In the genomic region with DNA sequence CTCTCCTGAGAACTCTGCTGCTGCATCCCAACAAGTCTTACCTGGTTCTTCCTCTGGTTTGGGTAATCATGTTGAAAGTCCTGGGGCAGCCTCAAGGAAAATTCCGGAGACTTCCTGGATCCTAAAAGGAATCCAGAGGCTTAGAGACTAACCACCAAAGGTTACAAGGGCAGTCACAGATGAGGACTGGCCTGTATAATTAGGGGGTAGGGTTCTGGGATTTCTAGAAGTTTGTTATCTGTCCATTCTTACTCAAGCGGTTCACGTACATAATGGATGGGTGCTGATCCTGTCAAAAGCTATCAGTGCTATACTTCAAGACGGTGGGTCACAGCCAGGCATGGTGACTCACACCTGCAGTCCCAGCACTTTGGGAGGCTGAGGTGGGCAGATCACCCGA, we compare ENCODE assay signal across 32 cellular contexts. TPM values are rescaled to one million over a fixed set of nuclear protein-coding genes. Genes with fewer than 3 reads are reported as not detected.
"Had no signal": no experiment of that assay in that cellular context is flagged by ENCODE, and none has a peak within 500 bp of the region (broad histone marks: within the 10 kb centered on the region; RNA-seq: fewer than 3 reads in every experiment).

No MANE protein-coding gene starts in this region.

- H3K4me1 Mint-ChIP-seq: activated naive CD8-positive, alpha-beta T cell treated with anti-CD3 and anti-CD28 coated beads, Interleukin-2, amount 50 U/mL, for 24 hours; activated T-helper 17 cell treated with anti-CD3 and anti-CD28 coated beads, Interleukin-2, amount 50 U/mL, for 72 hours; brain had no signal

- H3K4me3 ChIP-seq: adrenal gland, ascending aorta, breast epithelium, cardiac muscle cell, colonic mucosa, esophagus squamous epithelium, gastroesophageal sphincter, heart right ventricle had no signal

- FAIRE-seq: endometrium, endothelial cell of umbilical vein had no signal

- DNase-seq: activated CD4-positive, alpha-beta T cell treated with anti-CD3 and anti-CD28 coated beads for 4 hours; activated CD4-positive, alpha-beta T cell treated with anti-CD3 and anti-CD28 coated beads, Interleukin-2, amount 50 U/mL, for 1 hour; activated CD4-positive, alpha-beta T cell treated with anti-CD3 and anti-CD28 coated beads, Interleukin-2, amount 50 U/mL, for 48 hours; activated CD4-positive, CD25-positive, alpha-beta regulatory T cell; activated CD4-positive, CD25-positive, alpha-beta regulatory T cell treated with anti-CD3 and anti-CD28 coated beads, Interleukin-2, amount 50 U/mL, for 72 hours; activated CD8-positive, alpha-beta memory T cell treated with anti-CD3 and anti-CD28 coated beads for 24 hours; activated CD8-positive, alpha-beta T cell treated with anti-CD3 and anti-CD28 coated beads for 36 hours; activated effector memory CD4-positive, alpha-beta T cell treated with Interleukin-2 at 50 U/mL for 16 hours; activated gamma-delta T cell treated with Interleukin-2 at 50 U/mL for 16 hours; activated naive CD4-positive, alpha-beta T cell treated with anti-CD3 and anti-CD28 coated beads, Interleukin-2, amount 50 U/mL, for 16 hours; activated naive CD4-positive, alpha-beta T cell treated with Interleukin-2 at 50 U/mL for 16 hours; activated naive CD8-positive, alpha-beta T cell treated with anti-CD3 and anti-CD28 coated beads, Interleukin-2, amount 50 U/mL, for 24 hours; activated T-cell treated with anti-CD3 and anti-CD28 coated beads, Interleukin-2, amount 50 U/mL, for 4 hours; central memory CD4-positive, alpha-beta T cell; cerebellar nuclear complex; colonic mucosa; effector CD8-positive, alpha-beta T cell; esophagus squamous epithelium; foreskin melanocyte; heart right ventricle; T-helper 2 cell had no signal

- H3K36me3 ChIP-seq: adrenal gland, ascending aorta, breast epithelium, cardiac muscle cell, colonic mucosa, esophagus squamous epithelium, gastroesophageal sphincter, heart right ventricle had no signal

- H3K36me3 Mint-ChIP-seq: activated naive CD8-positive, alpha-beta T cell; brain had no signal

- H3K27ac ChIP-seq: adrenal gland, ascending aorta, breast epithelium, cardiac muscle cell, colonic mucosa, epithelial cell of prostate, esophagus squamous epithelium, gastroesophageal sphincter, heart right ventricle had no signal

- ATAC-seq: activated CD8-positive, alpha-beta T cell treated with anti-CD3 and anti-CD28 coated beads for 36 hours; activated naive CD8-positive, alpha-beta T cell treated with anti-CD3 and anti-CD28 coated beads, Interleukin-2, amount 50 U/mL, for 24 hours; activated T-cell treated with anti-CD3 and anti-CD28 coated beads, Interleukin-2, amount 50 U/mL, for 4 hours; activated T-helper 17 cell treated with anti-CD3 and anti-CD28 coated beads, Interleukin-2, amount 50 U/mL, for 72 hours; gastroesophageal sphincter; heart right ventricle had no signal

- H3K27me3 Mint-ChIP-seq: activated CD8-positive, alpha-beta T cell treated with anti-CD3 and anti-CD28 coated beads for 36 hours; activated naive CD8-positive, alpha-beta T cell had no signal

- H3K4me3 Mint-ChIP-seq: activated CD8-positive, alpha-beta T cell treated with anti-CD3 and anti-CD28 coated beads for 36 hours; activated naive CD8-positive, alpha-beta T cell; activated naive CD8-positive, alpha-beta T cell treated with anti-CD3 and anti-CD28 coated beads, Interleukin-2, amount 50 U/mL, for 24 hours; activated T-cell treated with anti-CD3 and anti-CD28 coated beads, Interleukin-2, amount 50 U/mL, for 4 hours; activated T-helper 17 cell treated with anti-CD3 and anti-CD28 coated beads, Interleukin-2, amount 50 U/mL, for 72 hours; brain had no signal

- H3K27ac Mint-ChIP-seq: activated CD8-positive, alpha-beta T cell treated with anti-CD3 and anti-CD28 coated beads for 36 hours; activated naive CD8-positive, alpha-beta T cell; activated naive CD8-positive, alpha-beta T cell treated with anti-CD3 and anti-CD28 coated beads, Interleukin-2, amount 50 U/mL, for 24 hours; activated T-helper 17 cell treated with anti-CD3 and anti-CD28 coated beads, Interleukin-2, amount 50 U/mL, for 72 hours; brain had no signal

- H3K9me3 ChIP-seq: adrenal gland, colonic mucosa, esophagus squamous epithelium had no signal

- H3K27me3 ChIP-seq: adrenal gland, ascending aorta, breast epithelium, cardiac muscle cell, colonic mucosa, esophagus squamous epithelium, gastroesophageal sphincter, heart right ventricle had no signal

- H3K9me3 Mint-ChIP-seq: activated CD8-positive, alpha-beta T cell treated with anti-CD3 and anti-CD28 coated beads for 36 hours had no signal

- H3K4me1 ChIP-seq: adrenal gland, ascending aorta, breast epithelium, colonic mucosa, esophagus squamous epithelium, gastroesophageal sphincter, heart right ventricle had no signal

RNA-seq across cellular contexts. Expression of a gene that starts 51.4 kb away (rescaled TPM):
- total RNA-seq: ascending aorta had no signal
